17 cellular contexts compared by ENCODE assay signal in the genomic region with DNA sequence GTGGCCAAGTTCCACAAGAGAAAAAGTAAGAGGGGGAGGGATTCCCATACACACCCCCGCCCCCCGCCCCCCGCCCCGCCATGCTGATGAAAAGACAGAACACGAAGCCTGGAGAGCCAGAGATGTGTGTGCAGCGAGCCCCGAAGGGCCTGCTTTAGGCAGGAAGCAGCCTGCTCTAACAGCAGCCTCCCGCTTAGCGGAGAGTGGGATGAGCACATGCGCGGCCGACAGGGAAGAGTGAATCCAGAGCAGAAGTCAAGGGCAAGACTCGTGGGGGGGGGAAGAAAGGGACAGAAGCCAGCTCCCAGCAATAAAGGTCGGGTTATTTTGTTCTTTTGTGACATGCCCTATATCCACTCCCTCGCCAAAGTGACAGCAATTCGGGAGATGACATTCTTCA.
DNase-seq lines count a peak whose midpoint lies in the region; ATAC-seq, FAIRE-seq and TF ChIP-seq lines count a peak whose summit lies in the region.
"Had no signal": no experiment of that assay in that cellular context is flagged by ENCODE, and none has a peak within 500 bp of the region (broad histone marks: within the 10 kb centered on the region; RNA-seq: fewer than 3 reads in every experiment).

No MANE protein-coding gene starts in this region.

- no peaks in the 10 kb centered on the region for H3K9me2 ChIP-seq in DOHH2 (replicated peaks; ENCODE audit: control insufficient read depth, low read length)

- DNase-seq in kidney (peak; percentile 88), putamen (ENCODE audit: low spot score) (peak; percentile 42), brain microvascular endothelial cell (no peak), GM13977 (ENCODE audit: low spot score) (no peak), NOMO-1 treated with DMSO at 0.1 percent for 48 hours (lab: John Stamatoyannopoulos, UW; ENCODE audit: unreplicated experiment) (no peak)
- DNase-seq in activated CD4-positive, alpha-beta T cell treated with anti-CD3 and anti-CD28 coated beads for 36 hours: no peak
- DNase-seq: activated CD4-positive, alpha-beta T cell treated with anti-CD3 and anti-CD28 coated beads, Interleukin-2, amount 10 ng/mL, durations not matched to agents 24 days and 14 days; DMS 273 treated with DMSO at 0.1 percent for 48 hours; islet precursor cell; MG63; NCI-H345; T-helper 17 cell had no signal

- in situ Hi-C loops in brain microvascular endothelial cell (cut with HindIII; ENCODE audit: low pct_ligation_motif_present, low sequenced_read_pairs): no loop called here
- in situ Hi-C loops in GM13977 (cut with MboI; ENCODE audit: low pct_unique_long_range_greater_than_20kb, low sequenced_read_pairs, unreplicated experiment): no loop called here

- H3K27ac ChIP-seq in DOHH2 (ENCODE audit: low read depth, low read length): peak overlapping the region; percentile 99
- no peak overlapping the region for H3K27ac ChIP-seq in kidney (ENCODE audit: low read depth in 2 of 2, low read length in 2 of 2)
- no peak overlapping the region for H3K27ac ChIP-seq in brain microvascular endothelial cell

- FAIRE-seq in kidney (lab: Jason Lieb, UNC): no peak
- FAIRE-seq: urothelium cell line had no signal

- H3K4me3 Mint-ChIP-seq in activated CD4-positive, alpha-beta T cell treated with anti-CD3 and anti-CD28 coated beads for 36 hours: no peak overlapping the region
- H3K4me3 Mint-ChIP-seq: activated CD4-positive, alpha-beta T cell treated with anti-CD3 and anti-CD28 coated beads, Interleukin-2, amount 10 ng/mL, durations not matched to agents 24 days and 14 days; activated T-helper 1 cell treated with anti-CD3 and anti-CD28 coated beads, Interleukin-12 subunit alpha, Interleukin-12 subunit beta, Interleukin-2, Interleukin-4 antibody, amounts not matched to agents 30 ng/mL and 10 ng/mL and 1 ng/mL, durations not matched to agents 14 hours and 24 hours and 36 hours; T-helper 17 cell had no signal

- peak; percentile 45; the same call in 1 of the 3 replicates for ATAC-seq in SK-N-SH treated with all-trans-retinoic acid at 6 μM for 48 hours
- no peak for ATAC-seq in activated CD4-positive, alpha-beta T cell treated with anti-CD3 and anti-CD28 coated beads for 36 hours
- ATAC-seq: T-helper 17 cell had no signal

- H3K9me3 ChIP-seq in DOHH2 (ENCODE audit: control insufficient read depth, insufficient read depth, low read length): no peaks in the 10 kb centered on the region
- H3K9me3 ChIP-seq in kidney (ENCODE audit: control insufficient read depth in 1 of 2, low read length in 2 of 2): no peaks in the 10 kb centered on the region
- H3K9me3 ChIP-seq: MG63, Peyer's patch had no signal

- H3K4me2 ChIP-seq in DOHH2 (ENCODE audit: low read length): peak overlapping the region; percentile 89

- intact Hi-C loops in kidney (cut with DNase I): no loop called here
- intact Hi-C loops in activated CD4-positive, alpha-beta T cell treated with anti-CD3 and anti-CD28 coated beads for 36 hours (cut with DNase I, micrococcal nuclease): no loop called here

- H3K36me3 Mint-ChIP-seq in activated CD4-positive, alpha-beta T cell treated with anti-CD3 and anti-CD28 coated beads for 36 hours (ENCODE audit: low read depth): peaks cover 37% of the 10 kb centered on the region

- H3K4me3 ChIP-seq in DOHH2 (ENCODE audit: low read length) (peak overlapping the region; percentile 80), kidney (ENCODE audit: low read length in 2 of 2) (no peak overlapping the region), brain microvascular endothelial cell (ENCODE audit: low read depth, low read length) (no peak overlapping the region)
- H3K4me3 ChIP-seq: MG63, Peyer's patch had no signal

- no peaks in the 10 kb centered on the region for H3K9me3 Mint-ChIP-seq in activated CD4-positive, alpha-beta T cell treated with anti-CD3 and anti-CD28 coated beads for 36 hours (ENCODE audit: low read depth)
- H3K9me3 Mint-ChIP-seq: activated CD4-positive, alpha-beta T cell treated with anti-CD3 and anti-CD28 coated beads, Interleukin-2, amount 10 ng/mL, durations not matched to agents 24 days and 14 days; activated T-helper 1 cell treated with anti-CD3 and anti-CD28 coated beads, Interleukin-12 subunit alpha, Interleukin-12 subunit beta, Interleukin-2, Interleukin-4 antibody, amounts not matched to agents 30 ng/mL and 10 ng/mL and 1 ng/mL, durations not matched to agents 14 hours and 24 hours and 36 hours had no signal

- peaks cover 65% of the 10 kb centered on the region for H3K36me3 ChIP-seq in DOHH2 (ENCODE audit: control insufficient read depth, low read length)
- H3K36me3 ChIP-seq in kidney (ENCODE audit: control insufficient read depth in 1 of 2, insufficient read depth in 2 of 2, low read length in 2 of 2): peaks cover 16 to 46% of the 10 kb centered on the region in 2 donors
- peaks cover 38% of the 10 kb centered on the region for H3K36me3 ChIP-seq in brain microvascular endothelial cell (replicated peaks)

- CTCF ChIA-PET in activated CD4-positive, alpha-beta T cell treated with anti-CD3 and anti-CD28 coated beads for 36 hours (lab: Charles Lee): no interaction called here

- peaks cover 19% of the 10 kb centered on the region for H3K79me2 ChIP-seq in DOHH2 (ENCODE audit: control insufficient read depth, low read length)

- H3K27ac Mint-ChIP-seq in activated CD4-positive, alpha-beta T cell treated with anti-CD3 and anti-CD28 coated beads for 36 hours: no peak overlapping the region
- H3K27ac Mint-ChIP-seq: activated CD4-positive, alpha-beta T cell treated with anti-CD3 and anti-CD28 coated beads, Interleukin-2, amount 10 ng/mL, durations not matched to agents 24 days and 14 days; activated T-helper 1 cell treated with anti-CD3 and anti-CD28 coated beads, Interleukin-12 subunit alpha, Interleukin-12 subunit beta, Interleukin-2, Interleukin-4 antibody, amounts not matched to agents 30 ng/mL and 10 ng/mL and 1 ng/mL, durations not matched to agents 14 hours and 24 hours and 36 hours; T-helper 17 cell had no signal

- no peaks in the 10 kb centered on the region for H4K20me1 ChIP-seq in DOHH2 (ENCODE audit: control insufficient read depth, insufficient read depth, low read depth, low read length)

- POLR2A ChIA-PET in activated CD4-positive, alpha-beta T cell treated with anti-CD3 and anti-CD28 coated beads for 36 hours (lab: Charles Lee): interaction anchor here (0.6 kb wide), 1 partner anchor 71 kb away, joined by 9 read pairs; no protein-coding TSS in a partner anchor

- H3K4me1 ChIP-seq in DOHH2 (ENCODE audit: control insufficient read depth, low read length): peaks cover 91% of the 10 kb centered on the region
- peaks cover 3 to 10% of the 10 kb centered on the region in 2 donors for H3K4me1 ChIP-seq in kidney (ENCODE audit: control insufficient read depth in 1 of 2, insufficient read depth in 1 of 2, low read depth in 1 of 2, low read length in 2 of 2)

- TF ChIP-seq CTCF in DOHH2 (IDR thresholded peaks at IDR 0.05; ENCODE audit: low read depth, low read length, poor library complexity, severe bottlenecking): no peak
- TF ChIP-seq CTCF in kidney (IDR thresholded peaks at IDR 0.05; ENCODE audit: borderline replicate concordance, extremely low read depth, insufficient read depth): no peak
- no peak for TF ChIP-seq CTCF in brain microvascular endothelial cell (IDR thresholded peaks at IDR 0.05; ENCODE audit: low read depth, low read length, missing control alignments)
- TF ChIP-seq CTCF in GM13977 (IDR thresholded peaks at IDR 0.05; ENCODE audit: extremely low read depth, insufficient read depth, missing control alignments): no peak

- no peaks in the 10 kb centered on the region for H3K27me3 Mint-ChIP-seq in activated CD4-positive, alpha-beta T cell treated with anti-CD3 and anti-CD28 coated beads for 36 hours
- H3K27me3 Mint-ChIP-seq: activated CD4-positive, alpha-beta T cell treated with anti-CD3 and anti-CD28 coated beads, Interleukin-2, amount 10 ng/mL, durations not matched to agents 24 days and 14 days; T-helper 17 cell had no signal

- H3K9ac ChIP-seq in kidney (ENCODE audit: low read length in 2 of 2): no peak overlapping the region

- no peaks in the 10 kb centered on the region for H3K4me1 Mint-ChIP-seq in activated CD4-positive, alpha-beta T cell treated with anti-CD3 and anti-CD28 coated beads for 36 hours

- H3K27me3 ChIP-seq in DOHH2 (ENCODE audit: control insufficient read depth, low read length): no peaks in the 10 kb centered on the region
- H3K27me3 ChIP-seq in brain microvascular endothelial cell (replicated peaks): no peaks in the 10 kb centered on the region
- H3K27me3 ChIP-seq: MG63, Peyer's patch had no signal

- H3F3A ChIP-seq in DOHH2 (ENCODE audit: control insufficient read depth, insufficient read depth): peaks cover 78% of the 10 kb centered on the region

TF ChIP-seq in SK-N-SH treated with all-trans-retinoic acid at 6 μM for 48 hours, 23 proteins besides CTCF, POLR2A, EP300 and RAD21 (continues in another document):
- TF ChIP-seq ZC3H10 (CRISPR knock-in tag; IDR thresholded peaks at IDR 0.05) (no peak), TCF4 (CRISPR knock-in tag; IDR thresholded peaks at IDR 0.05; ENCODE audit: borderline replicate concordance) (no peak)
- TF ChIP-seq, protein P1, sequence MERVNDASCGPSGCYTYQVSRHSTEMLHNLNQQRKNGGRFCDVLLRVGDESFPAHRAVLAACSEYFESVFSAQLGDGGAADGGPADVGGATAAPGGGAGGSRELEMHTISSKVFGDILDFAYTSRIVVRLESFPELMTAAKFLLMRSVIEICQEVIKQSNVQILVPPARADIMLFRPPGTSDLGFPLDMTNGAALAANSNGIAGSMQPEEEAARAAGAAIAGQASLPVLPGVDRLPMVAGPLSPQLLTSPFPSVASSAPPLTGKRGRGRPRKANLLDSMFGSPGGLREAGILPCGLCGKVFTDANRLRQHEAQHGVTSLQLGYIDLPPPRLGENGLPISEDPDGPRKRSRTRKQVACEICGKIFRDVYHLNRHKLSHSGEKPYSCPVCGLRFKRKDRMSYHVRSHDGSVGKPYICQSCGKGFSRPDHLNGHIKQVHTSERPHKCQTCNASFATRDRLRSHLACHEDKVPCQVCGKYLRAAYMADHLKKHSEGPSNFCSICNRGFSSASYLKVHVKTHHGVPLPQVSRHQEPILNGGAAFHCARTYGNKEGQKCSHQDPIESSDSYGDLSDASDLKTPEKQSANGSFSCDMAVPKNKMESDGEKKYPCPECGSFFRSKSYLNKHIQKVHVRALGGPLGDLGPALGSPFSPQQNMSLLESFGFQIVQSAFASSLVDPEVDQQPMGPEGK (CRISPR knock-in tag; IDR thresholded peaks at IDR 0.05; ENCODE audit: borderline replicate concordance): no peak
- TF ChIP-seq, protein P2, sequence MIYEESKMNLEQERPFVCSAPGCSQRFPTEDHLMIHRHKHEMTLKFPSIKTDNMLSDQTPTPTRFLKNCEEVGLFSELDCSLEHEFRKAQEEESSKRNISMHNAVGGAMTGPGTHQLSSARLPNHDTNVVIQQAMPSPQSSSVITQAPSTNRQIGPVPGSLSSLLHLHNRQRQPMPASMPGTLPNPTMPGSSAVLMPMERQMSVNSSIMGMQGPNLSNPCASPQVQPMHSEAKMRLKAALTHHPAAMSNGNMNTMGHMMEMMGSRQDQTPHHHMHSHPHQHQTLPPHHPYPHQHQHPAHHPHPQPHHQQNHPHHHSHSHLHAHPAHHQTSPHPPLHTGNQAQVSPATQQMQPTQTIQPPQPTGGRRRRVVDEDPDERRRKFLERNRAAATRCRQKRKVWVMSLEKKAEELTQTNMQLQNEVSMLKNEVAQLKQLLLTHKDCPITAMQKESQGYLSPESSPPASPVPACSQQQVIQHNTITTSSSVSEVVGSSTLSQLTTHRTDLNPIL (CRISPR knock-in tag; IDR thresholded peaks at IDR 0.05; ENCODE audit: low read depth): no peak

Comparison
In these comparisons a context has a peak if more than half of its experiments do, and no peak if none do; other contexts are left out.
1. DNase-seq: peak in kidney (single experiment) and putamen (single experiment); none in activated CD4-positive, alpha-beta T cell treated with anti-CD3 and anti-CD28 coated beads for 36 hours (single experiment), brain microvascular endothelial cell (single experiment), GM13977 (single experiment) and NOMO-1 treated with DMSO at 0.1 percent for 48 hours (single experiment).